8 cellular contexts compared by ENCODE assay signal in the genomic region with DNA sequence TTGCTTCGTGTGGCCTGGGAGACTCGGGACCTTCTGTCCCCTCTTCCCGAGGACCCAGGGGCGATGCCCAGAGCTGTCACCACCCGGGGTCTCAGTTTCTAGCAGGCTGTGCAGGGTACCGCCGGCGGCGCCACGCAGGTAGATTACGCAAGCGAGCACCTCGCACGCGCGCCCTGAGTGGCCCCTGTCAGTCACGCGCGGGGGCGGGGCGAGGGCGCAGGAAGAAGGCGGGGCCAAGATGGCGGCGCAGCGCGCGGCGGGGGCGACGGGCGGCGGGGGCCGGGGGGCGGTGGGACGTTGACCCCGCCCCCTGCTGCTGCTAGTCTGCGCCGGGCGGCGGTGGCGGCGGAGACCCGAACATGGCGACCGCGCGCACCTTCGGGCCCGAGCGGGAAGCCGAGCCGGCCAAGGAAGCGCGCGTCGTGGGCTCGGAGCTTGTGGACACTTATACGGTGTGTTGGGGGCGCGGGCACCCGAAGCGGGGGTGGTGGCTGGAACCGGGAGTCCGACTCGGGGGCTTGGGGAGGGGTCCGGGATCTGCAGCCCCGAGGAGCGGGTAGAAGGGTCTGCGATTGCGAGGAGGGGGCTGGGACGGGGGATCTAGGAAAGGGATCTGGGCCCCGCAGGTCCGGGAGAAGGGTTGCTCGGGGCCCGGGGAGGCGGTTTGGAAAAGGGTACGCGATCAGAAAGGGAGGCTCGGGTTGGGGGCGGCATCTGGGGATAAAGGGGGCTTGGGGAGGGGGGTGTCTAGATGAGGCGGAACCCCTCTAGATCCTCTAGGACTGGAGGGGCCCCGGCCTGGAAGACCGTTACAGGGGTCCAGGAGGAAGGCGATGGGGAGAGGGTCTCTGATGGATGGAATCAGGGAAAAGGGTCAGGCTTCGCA. TPM values are rescaled to one million over a fixed set of nuclear protein-coding genes. Genes with fewer than 3 reads are reported as not detected.
DNase-seq lines count a peak whose midpoint lies in the region; ATAC-seq and TF ChIP-seq lines count a peak whose summit lies in the region.

A gene (plus strand): TSS at position 322 of the 886 bp plus-strand sequence. CDS start 38 bp downstream, at position 360.

- peak within 1 kb of the TSS; percentile 96 to 98 (median 97) for H3K27ac Mint-ChIP-seq in naive B cell
- peak within 1 kb of the TSS; percentile 99 for H3K27ac Mint-ChIP-seq in stimulated activated memory B cell treated with anti-CD40 and anti-IgM and Interleukin-4, amounts not matched to agents 10 μg/mL and 1 μg/mL and 100 μg/mL, for 72 hours

- H4K20me1 ChIP-seq in PC-9 (ENCODE audit: insufficient read depth), result no peaks in the 10 kb centered on the region

- H3K27me3 ChIP-seq in PC-9 (ENCODE audit: insufficient read depth, low read depth) (no peaks in the 10 kb centered on the region), esophagus squamous epithelium (no peaks in the 10 kb centered on the region)

- no peak for TF ChIP-seq CTCF in PC-9 (conservative IDR thresholded peaks at IDR 0.05)
- TF ChIP-seq CTCF in esophagus squamous epithelium (IDR thresholded peaks at IDR 0.05), result no peak

- intact Hi-C loops in PC-9 (cut with micrococcal nuclease; ENCODE audit: unreplicated experiment), result loop anchor here (2.0 kb wide), 1 partner anchor 71 kb away; no protein-coding TSS in a partner anchor
- intact Hi-C loops in esophagus squamous epithelium (cut with DNase I), result no loop called here

- CTCF ChIA-PET in PC-9 (lab: Charles Lee), result no interaction called here

- POLR2A ChIA-PET in PC-9 (lab: Charles Lee; ENCODE audit: unreplicated experiment), result no interaction called here

- no peaks in the 10 kb centered on the region for H3K36me3 ChIP-seq in PC-9 (ENCODE audit: low read depth)
- peaks cover 9 to 33% (median 22%) of the 10 kb centered on the region in 3 donors for H3K36me3 ChIP-seq in esophagus squamous epithelium

- ATAC-seq in GM19455 (IDR thresholded peaks at IDR 0.05; ENCODE audit: unreplicated experiment) (peak; percentile 84), naive B cell (ENCODE audit: low read depth in 2 of 2) (peak; percentile 93 to 94)
- ATAC-seq in stimulated activated memory B cell treated with anti-CD40 and anti-IgM and Interleukin-4, amounts not matched to agents 10 μg/mL and 1 μg/mL and 100 μg/mL, for 72 hours, result peak; percentile 92

- H3K79me2 ChIP-seq in PC-9 (ENCODE audit: low read depth), result peaks cover 8% of the 10 kb centered on the region; the same call in 1 of the 2 replicates

- peaks cover 11% of the 10 kb centered on the region; the same call in 1 of the 2 replicates for H3F3A ChIP-seq in PC-9 (ENCODE audit: insufficient read depth, low read depth)

- H3K4me1 Mint-ChIP-seq in naive B cell, result peaks cover 29 to 43% (median 35%) of the 10 kb centered on the region in 3 donors
- H3K4me1 Mint-ChIP-seq in stimulated activated memory B cell treated with anti-CD40 and anti-IgM and Interleukin-4, amounts not matched to agents 10 μg/mL and 1 μg/mL and 100 μg/mL, for 72 hours, result peaks cover 52% of the 10 kb centered on the region

- DNase-seq in COLO829 (ENCODE audit: low spot score) (peak; percentile 96), HT-29 (ENCODE audit: low spot score) (peak; percentile 58), PC-9 (peak in 1 of 2 experiments; percentile 92), esophagus squamous epithelium (lab: John Stamatoyannopoulos, UW) (peak; percentile 40), naive B cell (peak; percentile 95)
- peak; percentile 98 to 99 for DNase-seq in activated T-cell treated with anti-CD3 and anti-CD28 coated beads, Interleukin-2, amount 50 U/mL, for 48 hours

- TF ChIP-seq POLR2A in esophagus squamous epithelium (IDR thresholded peaks at IDR 0.05), result peak in 2 of 4 donors; percentile 52 to 61

- no peaks in the 10 kb centered on the region for H3K27me3 Mint-ChIP-seq in naive B cell
- no peaks in the 10 kb centered on the region for H3K27me3 Mint-ChIP-seq in stimulated activated memory B cell treated with anti-CD40 and anti-IgM and Interleukin-4, amounts not matched to agents 10 μg/mL and 1 μg/mL and 100 μg/mL, for 72 hours

- H3K36me3 Mint-ChIP-seq in naive B cell, result no peaks in the 10 kb centered on the region
- peaks cover 11% of the 10 kb centered on the region for H3K36me3 Mint-ChIP-seq in stimulated activated memory B cell treated with anti-CD40 and anti-IgM and Interleukin-4, amounts not matched to agents 10 μg/mL and 1 μg/mL and 100 μg/mL, for 72 hours

- no peaks in the 10 kb centered on the region for H3K9me3 Mint-ChIP-seq in naive B cell
- H3K9me3 Mint-ChIP-seq in stimulated activated memory B cell treated with anti-CD40 and anti-IgM and Interleukin-4, amounts not matched to agents 10 μg/mL and 1 μg/mL and 100 μg/mL, for 72 hours, result no peaks in the 10 kb centered on the region

- H3K9me2 ChIP-seq in PC-9 (ENCODE audit: insufficient read depth), result no peaks in the 10 kb centered on the region

- H3K9me3 ChIP-seq in PC-9 (ENCODE audit: insufficient read depth, low read depth) (no peaks in the 10 kb centered on the region), esophagus squamous epithelium (no peaks in the 10 kb centered on the region)

- no TSS peak for BruUV-seq in PC-9 (replicated peaks; lab: Mats Ljungman, UMichigan)

- 0 to 3% methylated on average over 13 to 24 of the region's 86 CpGs for WGBS in esophagus squamous epithelium, 2 donors

- peak within 1 kb of the TSS; percentile 87 to 99 (median 93) for H3K4me3 Mint-ChIP-seq in naive B cell
- peak within 1 kb of the TSS; percentile 86 for H3K4me3 Mint-ChIP-seq in stimulated activated memory B cell treated with anti-CD40 and anti-IgM and Interleukin-4, amounts not matched to agents 10 μg/mL and 1 μg/mL and 100 μg/mL, for 72 hours

- H3K27ac ChIP-seq in PC-9, result no peak within 1 kb of the TSS
- H3K27ac ChIP-seq in esophagus squamous epithelium, result peak within 1 kb of the TSS; percentile 90 to 95 (median 92)

- peak within 1 kb of the TSS; percentile 77 for H3K4me2 ChIP-seq in PC-9

- peak within 1 kb of the TSS; percentile 92 for H2AFZ ChIP-seq in PC-9

- H3K4me1 ChIP-seq in PC-9 (replicated peaks; ENCODE audit: insufficient read depth) (peaks cover 27% of the 10 kb centered on the region), esophagus squamous epithelium (peaks cover 27 to 55% (median 40%) of the 10 kb centered on the region in 3 donors)

- H3K4me3 ChIP-seq in PC-9 (peak within 1 kb of the TSS; percentile 81), esophagus squamous epithelium (peak within 1 kb of the TSS; percentile 89 to 97 (median 94))

RNA-seq across cellular contexts. Expression of the gene that starts here (rescaled TPM):
- total RNA-seq in HT-29 (2014; rRNA removed; shearing (Covaris generic)), result 43.8 and 47.7 TPM in 2 replicates
- total RNA-seq in PC-9 (2021) (66.1 and 68.0 TPM in 2 replicates), esophagus squamous epithelium (10 to 100 TPM; 33.6 to 82.2 (median 40.6) TPM)
- 10 to 100 TPM; 14.4 to 27.0 (median 15.7) TPM for polyA plus RNA-seq in naive B cell (ENCODE audit: low read depth in 6 of 6)
